In genomic region chr2:72028996-72029395, GRCh38 we compare ENCODE assay signal across 15 cellular contexts.
"Had no signal": no experiment of that assay in that cellular context is flagged by ENCODE, and none has a peak within 500 bp of the region (broad histone marks: within the 10 kb centered on the region; RNA-seq: fewer than 3 reads in every experiment).

No MANE protein-coding gene starts in this region.

- H3K4me1 ChIP-seq: sigmoid colon, tibial nerve had no signal

- H3K36me3 ChIP-seq: cardiac muscle cell, sigmoid colon, tibial nerve had no signal

- H3K9me3 ChIP-seq: sigmoid colon, tibial nerve had no signal

- H3K4me1 Mint-ChIP-seq: activated B cell treated with CpG ODN at 0.5 μM for 24 hours, T-helper 17 cell had no signal

- H3K27ac ChIP-seq: cardiac muscle cell, epithelial cell of prostate, hepatocyte, sigmoid colon, tibial nerve had no signal

- H3K27ac Mint-ChIP-seq: activated B cell treated with CpG ODN at 0.5 μM for 24 hours; activated naive CD4-positive, alpha-beta T cell treated with anti-CD3 and anti-CD28 coated beads for 36 hours; activated T-helper 1 cell treated with anti-CD3 and anti-CD28 coated beads, Interleukin-12 subunit alpha, Interleukin-12 subunit beta, Interleukin-2, Interleukin-4 antibody, amounts not matched to agents 30 ng/mL and 10 ng/mL and 1 ng/mL, durations not matched to agents 14 hours and 24 hours and 36 hours; T-helper 17 cell had no signal

- ATAC-seq: left ventricle myocardium superior, T-helper 17 cell had no signal

- H3K4me3 Mint-ChIP-seq: activated B cell treated with CpG ODN at 0.5 μM for 24 hours; activated naive CD4-positive, alpha-beta T cell treated with anti-CD3 and anti-CD28 coated beads for 36 hours; activated T-helper 1 cell treated with anti-CD3 and anti-CD28 coated beads, Interleukin-12 subunit alpha, Interleukin-12 subunit beta, Interleukin-2, Interleukin-4 antibody, amounts not matched to agents 30 ng/mL and 10 ng/mL and 1 ng/mL, durations not matched to agents 14 hours and 24 hours and 36 hours; T-helper 17 cell had no signal

- DNase-seq: activated B cell treated with CpG ODN at 0.5 μM for 24 hours; activated CD4-positive, alpha-beta T cell treated with anti-CD3 and anti-CD28 coated beads, Interleukin-2, amount 50 U/mL, for 1 hour; activated naive CD4-positive, alpha-beta T cell treated with anti-CD3 and anti-CD28 coated beads for 36 hours; effector memory CD4-positive, alpha-beta T cell; kidney; left ventricle myocardium superior; SHP77 treated with DMSO at 0.1 percent for 48 hours; sigmoid colon; stimulated activated CD4-positive, alpha-beta T cell treated with anti-CD3 and anti-CD28 coated beads, Interleukin-12 subunit alpha, Interleukin-12 subunit beta, amount 100 ng/mL, for 4 hours; T-helper 17 cell had no signal

- H3K4me3 ChIP-seq: cardiac muscle cell, hepatocyte, sigmoid colon, tibial nerve had no signal

- H3K27me3 ChIP-seq: cardiac muscle cell, hepatocyte, sigmoid colon, tibial nerve had no signal

- H3K9me3 Mint-ChIP-seq: activated B cell treated with CpG ODN at 0.5 μM for 24 hours; activated naive CD4-positive, alpha-beta T cell treated with anti-CD3 and anti-CD28 coated beads for 36 hours; activated T-helper 1 cell treated with anti-CD3 and anti-CD28 coated beads, Interleukin-12 subunit alpha, Interleukin-12 subunit beta, Interleukin-2, Interleukin-4 antibody, amounts not matched to agents 30 ng/mL and 10 ng/mL and 1 ng/mL, durations not matched to agents 14 hours and 24 hours and 36 hours had no signal
